In the genomic region with DNA sequence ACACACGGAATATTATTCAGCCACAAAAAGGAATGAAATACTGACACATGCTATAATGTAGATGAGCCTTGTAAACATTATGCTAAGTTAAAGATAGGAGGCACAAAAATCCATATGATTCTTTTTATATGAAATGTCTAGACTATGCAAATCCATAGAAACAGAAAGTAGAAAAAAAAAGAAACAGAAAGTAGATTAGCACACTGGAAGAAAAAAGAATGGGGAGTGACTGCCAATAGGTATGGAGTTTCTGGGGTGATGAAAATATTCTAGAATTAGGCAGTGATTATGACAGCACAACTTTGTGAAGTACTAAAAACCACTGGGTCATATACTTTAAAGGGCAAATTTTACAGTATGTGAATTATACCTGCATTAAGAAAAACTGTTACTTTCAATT, we compare ENCODE assay signal across 13 cellular contexts. TPM values are rescaled to one million over a fixed set of nuclear protein-coding genes. Genes with fewer than 3 reads are reported as not detected.
DNase-seq lines count a peak whose midpoint lies in the region; ATAC-seq and TF ChIP-seq lines count a peak whose summit lies in the region.
"Had no signal": no experiment of that assay in that cellular context is flagged by ENCODE, and none has a peak within 500 bp of the region (broad histone marks: within the 10 kb centered on the region; RNA-seq: fewer than 3 reads in every experiment).

No MANE protein-coding gene starts in this region.

- no peaks in the 10 kb centered on the region for H3K4me1 ChIP-seq in colonic mucosa

- no peaks in the 10 kb centered on the region for H3K9me3 ChIP-seq in colonic mucosa
- H3K9me3 ChIP-seq: right atrium auricular region had no signal

- H3K4me3 ChIP-seq in colonic mucosa: no peak overlapping the region
- H3K4me3 ChIP-seq: GM23248, right atrium auricular region had no signal

- no peak overlapping the region for H3K4me3 Mint-ChIP-seq in activated T-cell treated with anti-CD3 and anti-CD28 coated beads, Interleukin-2, amount 50 U/mL, for 4 hours
- peak overlapping the region; percentile 38 for H3K4me3 Mint-ChIP-seq in stimulated activated effector memory CD8-positive, alpha-beta T cell treated with anti-CD3 and anti-CD28 coated beads, Interleukin-12 subunit alpha, Interleukin-12 subunit beta, amount 100 ng/mL, for 72 hours
- H3K4me3 Mint-ChIP-seq: brain had no signal

- H3K36me3 Mint-ChIP-seq in activated T-cell treated with anti-CD3 and anti-CD28 coated beads, Interleukin-2, amount 50 U/mL, for 4 hours (ENCODE audit: insufficient read depth): peaks cover 27% of the 10 kb centered on the region
- peaks cover 28% of the 10 kb centered on the region for H3K36me3 Mint-ChIP-seq in stimulated activated effector memory CD8-positive, alpha-beta T cell treated with anti-CD3 and anti-CD28 coated beads, Interleukin-12 subunit alpha, Interleukin-12 subunit beta, amount 100 ng/mL, for 72 hours

- no peaks in the 10 kb centered on the region for H3K9me3 Mint-ChIP-seq in activated T-cell treated with anti-CD3 and anti-CD28 coated beads, Interleukin-2, amount 50 U/mL, for 4 hours
- no peaks in the 10 kb centered on the region for H3K9me3 Mint-ChIP-seq in stimulated activated effector memory CD8-positive, alpha-beta T cell treated with anti-CD3 and anti-CD28 coated beads, Interleukin-12 subunit alpha, Interleukin-12 subunit beta, amount 100 ng/mL, for 72 hours

- DNase-seq in activated T-cell treated with anti-CD3 and anti-CD28 coated beads, Interleukin-2, amount 50 U/mL, for 4 hours: no peak
- no peak for DNase-seq in activated T-cell treated with anti-CD3 and anti-CD28 coated beads, Interleukin-2, amount 50 U/mL, for 48 hours
- peak; percentile 37 for DNase-seq in NAMALWA (ENCODE audit: low spot score)
- DNase-seq in stimulated activated effector memory CD8-positive, alpha-beta T cell treated with anti-CD3 and anti-CD28 coated beads, Interleukin-12 subunit alpha, Interleukin-12 subunit beta, amount 100 ng/mL, for 72 hours (ENCODE audit: low spot score in 2 of 2): no peak
- no peak for DNase-seq in colonic mucosa
- no peak for DNase-seq in Right ventricle myocardium superior
- DNase-seq: GM23248; stimulated activated CD4-positive, alpha-beta T cell treated with anti-CD3 and anti-CD28 coated beads, Interleukin-4, amount 100 ng/mL, for 1 hour; stimulated activated naive CD4-positive, alpha-beta T cell had no signal

- peak; percentile 65 to 69 for ATAC-seq in activated T-cell treated with anti-CD3 and anti-CD28 coated beads, Interleukin-2, amount 50 U/mL, for 4 hours
- peak; percentile 60 for ATAC-seq in HG02623 (IDR thresholded peaks at IDR 0.05; ENCODE audit: unreplicated experiment)
- ATAC-seq in stimulated activated effector memory CD8-positive, alpha-beta T cell treated with anti-CD3 and anti-CD28 coated beads, Interleukin-12 subunit alpha, Interleukin-12 subunit beta, amount 100 ng/mL, for 72 hours: peak; percentile 40
- ATAC-seq in HG02884 (IDR thresholded peaks at IDR 0.05; ENCODE audit: unreplicated experiment): no peak
- ATAC-seq in Right ventricle myocardium superior (ENCODE audit: poor library complexity): no peak

- no peaks in the 10 kb centered on the region for H3K27me3 Mint-ChIP-seq in activated T-cell treated with anti-CD3 and anti-CD28 coated beads, Interleukin-2, amount 50 U/mL, for 4 hours (ENCODE audit: low read depth)
- H3K27me3 Mint-ChIP-seq: brain had no signal

- peaks cover 68% of the 10 kb centered on the region for H3K4me1 Mint-ChIP-seq in activated T-cell treated with anti-CD3 and anti-CD28 coated beads, Interleukin-2, amount 50 U/mL, for 4 hours (ENCODE audit: low read depth)
- peaks cover 59% of the 10 kb centered on the region for H3K4me1 Mint-ChIP-seq in stimulated activated effector memory CD8-positive, alpha-beta T cell treated with anti-CD3 and anti-CD28 coated beads, Interleukin-12 subunit alpha, Interleukin-12 subunit beta, amount 100 ng/mL, for 72 hours

- no peak overlapping the region for H3K27ac ChIP-seq in colonic mucosa
- H3K27ac ChIP-seq: GM23248, right atrium auricular region had no signal

- intact Hi-C loops in colonic mucosa (cut with DNase I): no loop called here
- intact Hi-C loops in Right ventricle myocardium superior (cut with DNase I): no loop called here

- no peak for TF ChIP-seq CTCF in colonic mucosa (IDR thresholded peaks at IDR 0.05)

- H3K27ac Mint-ChIP-seq in stimulated activated effector memory CD8-positive, alpha-beta T cell treated with anti-CD3 and anti-CD28 coated beads, Interleukin-12 subunit alpha, Interleukin-12 subunit beta, amount 100 ng/mL, for 72 hours: no peak overlapping the region
- H3K27ac Mint-ChIP-seq: brain had no signal

- H3K9ac ChIP-seq in colonic mucosa (ENCODE audit: low read depth in 2 of 2, low read length in 2 of 2): no peak overlapping the region
- H3K9ac ChIP-seq: GM23248 had no signal

- H3K27me3 ChIP-seq in colonic mucosa: no peaks in the 10 kb centered on the region
- H3K27me3 ChIP-seq: right atrium auricular region had no signal

- no peaks in the 10 kb centered on the region for H3K36me3 ChIP-seq in colonic mucosa
- H3K36me3 ChIP-seq: right atrium auricular region had no signal

RNA-seq across cellular contexts. Expression of a gene that starts 13.3 kb away (rescaled TPM):
- 10 to 100 TPM; 14.9 to 18.5 (median 15.8) TPM for total RNA-seq in activated T-cell treated with anti-CD3 and anti-CD28 coated beads, Interleukin-2, amount 50 U/mL, for 4 hours
- total RNA-seq in colonic mucosa (10 to 100 TPM; 20.2 to 24.2 TPM), Right ventricle myocardium superior (13.5 TPM)

Comparison
In these comparisons a context has a peak if more than half of its experiments do, and no peak if none do; other contexts are left out.
1. ATAC-seq: peak in activated T-cell treated with anti-CD3 and anti-CD28 coated beads, Interleukin-2, amount 50 U/mL, for 4 hours (2 of 2), HG02623 (single experiment) and stimulated activated effector memory CD8-positive, alpha-beta T cell treated with anti-CD3 and anti-CD28 coated beads, Interleukin-12 subunit alpha, Interleukin-12 subunit beta, amount 100 ng/mL, for 72 hours (single experiment); none in HG02884 (single experiment) and Right ventricle myocardium superior (single experiment).